In the genomic region with DNA sequence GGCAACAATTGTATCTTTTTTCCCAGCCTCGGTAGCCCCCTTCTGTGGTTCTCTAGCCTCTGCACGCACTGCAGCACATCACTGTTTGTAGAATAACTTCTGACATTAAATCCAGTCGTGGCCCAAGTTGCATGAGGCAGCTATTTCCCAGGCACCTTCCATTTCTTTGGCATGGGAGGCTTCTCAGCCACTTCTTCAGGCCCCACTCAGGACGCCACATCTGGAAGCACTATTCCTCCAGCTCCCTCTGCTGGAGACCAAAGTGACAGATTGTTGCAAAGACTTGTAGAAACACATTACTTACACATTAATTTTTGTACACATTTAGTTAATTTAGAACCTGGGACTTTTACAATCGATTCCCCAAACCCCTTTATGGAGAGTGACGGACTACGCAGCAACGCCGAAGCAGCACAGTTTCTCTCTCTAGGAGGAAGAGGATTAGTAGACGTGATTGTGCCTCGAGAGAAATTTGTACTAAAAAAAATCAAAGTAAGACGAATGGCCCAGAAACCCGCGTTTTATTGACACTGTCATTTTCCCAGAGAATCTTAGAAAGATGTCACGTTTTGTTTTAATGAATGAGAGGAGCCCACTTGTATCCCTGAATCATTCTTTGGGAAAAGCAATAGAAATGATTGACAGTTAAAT, we compare ENCODE assay signal across 9 cellular contexts. TPM values are rescaled to one million over a fixed set of nuclear protein-coding genes. Genes with fewer than 3 reads are reported as not detected.
DNase-seq lines count a peak whose midpoint lies in the region; ATAC-seq lines count a peak whose summit lies in the region.
"Had no signal": no experiment of that assay in that cellular context is flagged by ENCODE, and none has a peak within 500 bp of the region (broad histone marks: within the 10 kb centered on the region; RNA-seq: fewer than 3 reads in every experiment).

No MANE protein-coding gene starts in this region.

- H3K27ac Mint-ChIP-seq in activated naive CD8-positive, alpha-beta T cell treated with anti-CD3 and anti-CD28 coated beads for 36 hours, result no peak overlapping the region
- H3K27ac Mint-ChIP-seq in effector memory CD8-positive, alpha-beta T cell, result no peak overlapping the region
- H3K27ac Mint-ChIP-seq: CD8-positive, alpha-beta T cell had no signal

- H3K27me3 Mint-ChIP-seq in activated naive CD8-positive, alpha-beta T cell treated with anti-CD3 and anti-CD28 coated beads for 36 hours, result peaks cover 17% of the 10 kb centered on the region
- H3K27me3 Mint-ChIP-seq in effector memory CD8-positive, alpha-beta T cell, result peaks cover 0 to 23% of the 10 kb centered on the region in 2 donors

- H3K4me1 Mint-ChIP-seq in activated naive CD8-positive, alpha-beta T cell treated with anti-CD3 and anti-CD28 coated beads for 36 hours, result no peaks in the 10 kb centered on the region
- H3K4me1 Mint-ChIP-seq in effector memory CD8-positive, alpha-beta T cell (ENCODE audit: low read depth in 2 of 2), result no peaks in the 10 kb centered on the region

- intact Hi-C loops in left cardiac atrium (cut with DNase I), result no loop called here

- peak; percentile 66 to 70 for ATAC-seq in left cardiac atrium
- ATAC-seq in effector memory CD8-positive, alpha-beta T cell (replicated peaks), result no peak
- ATAC-seq: CD8-positive, alpha-beta T cell had no signal

- peak; percentile 7 for DNase-seq in SIG-M5 treated with dmso at 0.1 percent for 504 hours (lab: John Stamatoyannopoulos, UW; ENCODE audit: unreplicated experiment)
- no peak for DNase-seq in SIG-M5 (lab: John Stamatoyannopoulos, UW)
- peak; percentile 70 for DNase-seq in NCI-H1694 (lab: John Stamatoyannopoulos, UW)
- DNase-seq in activated naive CD8-positive, alpha-beta T cell treated with anti-CD3 and anti-CD28 coated beads for 36 hours, result peak; percentile 11
- DNase-seq in left cardiac atrium, result peak; percentile 43
- DNase-seq in retina, result peak; percentile 66
- no peak for DNase-seq in effector memory CD8-positive, alpha-beta T cell
- no peak for DNase-seq in 8988T

- H3K4me3 Mint-ChIP-seq in activated naive CD8-positive, alpha-beta T cell treated with anti-CD3 and anti-CD28 coated beads for 36 hours, result no peak overlapping the region
- no peak overlapping the region for H3K4me3 Mint-ChIP-seq in effector memory CD8-positive, alpha-beta T cell
- H3K4me3 Mint-ChIP-seq: CD8-positive, alpha-beta T cell had no signal

- no peaks in the 10 kb centered on the region for H3K9me3 Mint-ChIP-seq in activated naive CD8-positive, alpha-beta T cell treated with anti-CD3 and anti-CD28 coated beads for 36 hours
- H3K9me3 Mint-ChIP-seq in effector memory CD8-positive, alpha-beta T cell, result no peaks in the 10 kb centered on the region
- H3K9me3 Mint-ChIP-seq: CD8-positive, alpha-beta T cell had no signal

- H3K36me3 Mint-ChIP-seq in activated naive CD8-positive, alpha-beta T cell treated with anti-CD3 and anti-CD28 coated beads for 36 hours, result no peaks in the 10 kb centered on the region
- H3K36me3 Mint-ChIP-seq in effector memory CD8-positive, alpha-beta T cell (ENCODE audit: insufficient read depth), result no peaks in the 10 kb centered on the region
- H3K36me3 Mint-ChIP-seq: CD8-positive, alpha-beta T cell had no signal

RNA-seq across cellular contexts. Expression of gene RGPD5, which starts 57.8 kb away (rescaled TPM):
- total RNA-seq in activated naive CD8-positive, alpha-beta T cell treated with anti-CD3 and anti-CD28 coated beads for 36 hours, result 10 to 100 TPM; 22.2 to 27.9 TPM
- 10 to 100 TPM; 21.8 to 36.2 TPM for total RNA-seq in left cardiac atrium

Comparison
In these comparisons a context has a peak if more than half of its experiments do, and no peak if none do; other contexts are left out.
1. DNase-seq: peak in SIG-M5 treated with dmso at 0.1 percent for 504 hours (single experiment), NCI-H1694 (single experiment), activated naive CD8-positive, alpha-beta T cell treated with anti-CD3 and anti-CD28 coated beads for 36 hours (single experiment), left cardiac atrium (single experiment) and retina (single experiment); none in SIG-M5 (single experiment), effector memory CD8-positive, alpha-beta T cell (0 of 3) and 8988T (single experiment).